Comparison of ENCODE assay signal across 8 cellular contexts in the genomic region with DNA sequence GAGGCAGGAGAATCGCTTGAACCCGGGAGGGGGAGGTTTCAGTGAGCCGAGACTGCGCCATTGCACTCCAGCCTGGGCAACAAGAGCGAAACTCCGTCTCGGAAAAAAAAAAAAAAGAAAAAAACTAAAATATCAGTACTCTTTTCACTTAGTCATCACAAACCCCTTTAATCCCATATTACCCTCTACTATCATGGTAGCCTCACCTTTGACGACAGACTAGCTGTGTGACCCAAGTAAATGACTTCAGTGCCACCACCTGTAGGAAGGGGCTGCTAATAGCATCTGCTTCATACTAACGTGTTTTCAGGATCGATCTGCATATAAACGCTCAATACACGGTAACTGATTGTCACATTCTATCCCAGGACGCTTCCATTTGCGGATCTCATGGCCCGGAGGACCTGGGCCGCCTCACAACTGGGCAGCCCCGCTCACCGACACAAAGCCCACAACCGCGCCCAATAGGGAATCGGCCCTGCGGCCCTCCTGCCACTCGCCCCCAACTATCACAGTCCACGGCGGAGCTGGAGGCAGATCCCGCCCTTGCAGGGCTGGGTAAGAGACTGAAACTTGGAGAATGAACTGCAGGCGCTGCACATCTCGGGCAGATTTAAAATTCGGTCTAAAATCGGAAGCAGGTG. TPM values are rescaled to one million over a fixed set of nuclear protein-coding genes. Genes with fewer than 3 reads are reported as not detected.
DNase-seq lines count a peak whose midpoint lies in the region; ATAC-seq, FAIRE-seq and TF ChIP-seq lines count a peak whose summit lies in the region.

No MANE protein-coding gene starts in this region.

- H3K9me3 ChIP-seq in K562 (replicated peaks; ENCODE audit: control insufficient read depth, insufficient read depth, low read depth, low read length) (peaks cover 3% of the 10 kb centered on the region), stomach smooth muscle (ENCODE audit: control insufficient read depth in 2 of 2, low read length in 2 of 2) (peaks cover 0 to 10% of the 10 kb centered on the region in 2 donors)

- ATAC-seq in GM19328 (IDR thresholded peaks at IDR 0.05; ENCODE audit: unreplicated experiment) (peak; percentile 25), HG03280 (IDR thresholded peaks at IDR 0.05; ENCODE audit: unreplicated experiment) (peak; percentile 18), K562 (peak; percentile 74)

- CTCF ChIA-PET in K562 (lab: Yijun Ruan, JAX; ENCODE audit: low intra/inter-chr PET ratio) = no interaction called here

- H3K4me3 ChIP-seq in K562 (peak overlapping the region; percentile 93), kidney epithelial cell (ENCODE audit: low read depth, low read length) (peak overlapping the region; percentile 91), stomach smooth muscle (ENCODE audit: low read length in 2 of 2) (peak overlapping the region; percentile 99)

- H3K4me2 ChIP-seq in K562 (ENCODE audit: insufficient read depth, low read length) = peak overlapping the region; percentile 98

- no peak for TF ChIP-seq POLR2A in K562 (conservative IDR thresholded peaks at IDR 0.05)

- no peaks in the 10 kb centered on the region for H3K9me1 ChIP-seq in K562 (ENCODE audit: control insufficient read depth, insufficient read depth, low read length)

- POLR2A ChIA-PET in K562 (lab: Yijun Ruan, JAX) = interaction anchor here (0.6 to 3.1 kb wide), 21 partner anchors 9 to 443 kb away, joined by 3 to 15 read pairs (median 4); partner anchors contain the start of genes ZNF174 and ZSCAN32

- intact Hi-C loops in K562 (cut with micrococcal nuclease) = loop anchor here (2.0 kb wide), 1 partner anchor 17 kb away; no protein-coding TSS in a partner anchor

- H3K27me3 ChIP-seq in K562 (ENCODE audit: control insufficient read depth in 2 of 2, insufficient read depth in 2 of 2, low read length in 2 of 2) (no peaks in the 10 kb centered on the region), kidney epithelial cell (ENCODE audit: control insufficient read depth, insufficient read depth, low read length) (no peaks in the 10 kb centered on the region), stomach smooth muscle (ENCODE audit: control insufficient read depth in 1 of 2, insufficient read depth in 2 of 2, low read length in 2 of 2) (no peaks in the 10 kb centered on the region)

- peak; percentile 76 for DNase-seq in COLO668 (lab: John Stamatoyannopoulos, UW; ENCODE audit: unreplicated experiment)
- DNase-seq in NCI-H82 treated with DMSO at 0.1 percent for 48 hours (lab: John Stamatoyannopoulos, UW; ENCODE audit: unreplicated experiment) = peak; percentile 80
- DNase-seq in K562 (ENCODE audit: extremely low read depth in 1 of 4, low spot score in 3 of 4) = peak in 1 of 4 experiments; percentile 75
- DNase-seq in kidney epithelial cell (ENCODE audit: low read depth) = no peak
- DNase-seq in stimulated activated CD4-positive, alpha-beta T cell treated with anti-CD3 and anti-CD28 coated beads, Interleukin-15, amount 100 ng/mL, for 24 hours = no peak

- peak overlapping the region; percentile 97 for H2AFZ ChIP-seq in K562 (ENCODE audit: low read depth, low read length)

- FAIRE-seq in K562 (lab: Jason Lieb, UNC) = peak; percentile 55

- peaks cover 22% of the 10 kb centered on the region; the same call in 2 of the 3 replicates for H3K36me3 ChIP-seq in K562 (ENCODE audit: control insufficient read depth, insufficient read depth, low read length)
- peaks cover 1% of the 10 kb centered on the region for H3K36me3 ChIP-seq in kidney epithelial cell (ENCODE audit: control insufficient read depth, insufficient read depth, low read length)
- H3K36me3 ChIP-seq in stomach smooth muscle (ENCODE audit: control insufficient read depth in 2 of 2, insufficient read depth in 2 of 2, low read length in 2 of 2) = peaks cover 12 to 18% of the 10 kb centered on the region in 2 donors

- TF ChIP-seq EP300 in K562 (IDR thresholded peaks at IDR 0.05; ENCODE audit: low read length) = no peak

- TSS peak; percentile 86 for BruUV-seq in K562 (replicated peaks; lab: Mats Ljungman, UMichigan)

- H3K9ac ChIP-seq in K562 (ENCODE audit: insufficient read depth in 1 of 2, low read depth in 2 of 2, low read length in 2 of 2) (peak overlapping the region; percentile 96 to 99), stomach smooth muscle (ENCODE audit: low read length in 2 of 2) (peak overlapping the region; percentile 93 to 99)

- no peaks in the 10 kb centered on the region for H4K20me1 ChIP-seq in K562 (replicated peaks; ENCODE audit: control insufficient read depth, insufficient read depth, low read length)

- H3K27ac ChIP-seq in K562 (ENCODE audit: extremely low read depth, low read depth, low read length) = peak overlapping the region; percentile 100
- peak overlapping the region; percentile 100 for H3K27ac ChIP-seq in stomach smooth muscle (ENCODE audit: low read length)

- H3K4me1 ChIP-seq in K562 (replicated peaks in 1 of 2; ENCODE audit: control insufficient read depth in 2 of 2, insufficient read depth in 2 of 2, low read length in 2 of 2) (peaks cover 8 to 22% of the 10 kb centered on the region in 2 experiments; a peak in 4 of 5 replicates), stomach smooth muscle (ENCODE audit: control insufficient read depth, insufficient read depth, low read length) (peaks cover 22% of the 10 kb centered on the region)

- peaks cover 32% of the 10 kb centered on the region for H3K79me2 ChIP-seq in K562 (ENCODE audit: control insufficient read depth, insufficient read depth, low read length)

- in situ Hi-C loops in K562 (cut with MboI) = no loop called here

- 11% methylated on average over 26 of the region's 30 CpGs for WGBS in K562 (ENCODE audit: insufficient coverage, low coverage, missing lambda C conversion rate)

- no peak; a peak in 1 of 4 replicates for TF ChIP-seq RAD21 in K562 (CRISPR knock-in tag; conservative IDR thresholded peaks at IDR 0.05 in 1 of 2, IDR thresholded peaks at IDR 0.05 in 1 of 2)

- TF ChIP-seq CTCF in K562 (IDR thresholded peaks at IDR 0.05 in 2 of 3, conservative IDR thresholded peaks at IDR 0.05 in 1 of 3; ENCODE audit: insufficient read depth in 2 of 3, low read depth in 1 of 3, low read length in 3 of 3) (no peak), kidney epithelial cell (IDR thresholded peaks at IDR 0.05; ENCODE audit: insufficient read depth, low read length, poor library complexity, severe bottlenecking) (no peak)

RNA-seq across cellular contexts. Expression of gene ZNF263, which starts 1.1 kb away (rescaled TPM):
- total RNA-seq in K562 (2011; cell fraction: chromatin; rRNA removed; ENCODE audit: low replicate concordance) = 33.7 and 52.6 TPM in 2 replicates
- total RNA-seq in K562 (2011; cell fraction: nucleolus; rRNA removed) = 30.8 and 32.5 TPM in 2 replicates
- 28.2 and 28.9 TPM in 2 replicates for total RNA-seq in K562 (2011; cell fraction: nucleoplasm; rRNA removed)
- 45.9 and 48.3 TPM in 2 replicates for total RNA-seq in K562 (2014; rRNA removed)
- total RNA-seq in K562 (2014; rRNA removed; fragmentation: Illumina TruSeq; extraction: Trizol) = 31.8 and 33.5 TPM in 2 replicates
- total RNA-seq in K562 (2015; rRNA removed; fragmentation: Illumina TruSeq; extraction: Trizol) = 36.2 and 36.8 TPM in 2 replicates
- 26.3 and 30.6 TPM in 2 replicates for total RNA-seq in K562 (2021)
- 8.6 and 11.0 TPM in 2 replicates for polyA plus RNA-seq in K562 (2011; rRNA removed)
- 8.6 and 14.4 TPM in 2 replicates for polyA plus RNA-seq in K562 (2011; cell fraction: cytosol; rRNA removed)
- polyA plus RNA-seq in K562 (2011; cell fraction: nucleus; rRNA removed) = 18.9 and 32.2 TPM in 2 replicates
- polyA plus RNA-seq in K562 (2012) = 26.0 and 30.5 TPM in 2 replicates
- 34.1 and 35.5 TPM in 2 replicates for polyA plus RNA-seq in K562 (2014; fragmentation: Illumina TruSeq; extraction: Trizol)
- 1 to 10 TPM; 4.6 to 4.8 TPM for polyA plus RNA-seq in K562 (2014; fragmentation: Nextera tagmentation; extraction: Ambion mirVana)
- polyA plus RNA-seq in K562 (2014; rRNA removed) = 27.5 and 36.0 TPM in 2 replicates
- 12.8 and 13.9 TPM in 2 replicates for polyA minus RNA-seq in K562 (2011; rRNA and poly(A)+ RNA removed)
- polyA minus RNA-seq in K562 (2011; cell fraction: cytosol; rRNA and poly(A)+ RNA removed) = 10.7 and 14.5 TPM in 2 replicates
- polyA minus RNA-seq in K562 (2011; cell fraction: nucleus; rRNA and poly(A)+ RNA removed) = 14.7 and 20.1 TPM in 2 replicates
- total RNA-seq in kidney epithelial cell = 42.1 and 44.5 TPM in 2 replicates

RNA-seq across cellular contexts. Expression of gene TIGD7, which starts 23.0 kb away (rescaled TPM):
- total RNA-seq in K562 (2011; cell fraction: chromatin; rRNA removed; ENCODE audit: low replicate concordance) = 12.1 and 20.7 TPM in 2 replicates
- total RNA-seq in K562 (2011; cell fraction: nucleolus; rRNA removed) = 9.7 and 9.8 TPM in 2 replicates
- total RNA-seq in K562 (2011; cell fraction: nucleoplasm; rRNA removed) = 11.8 and 14.0 TPM in 2 replicates
- total RNA-seq in K562 (2014; rRNA removed) = 4.9 and 5.8 TPM in 2 replicates
- 9.1 and 13.0 TPM in 2 replicates for total RNA-seq in K562 (2014; rRNA removed; fragmentation: Illumina TruSeq; extraction: Trizol)
- 5.4 and 6.7 TPM in 2 replicates for total RNA-seq in K562 (2015; rRNA removed; fragmentation: Illumina TruSeq; extraction: Trizol)
- 5.2 and 6.2 TPM in 2 replicates for total RNA-seq in K562 (2021)
- polyA plus RNA-seq in K562 (2011; rRNA removed) = 8.7 and 10.7 TPM in 2 replicates
- polyA plus RNA-seq in K562 (2011; cell fraction: cytosol; rRNA removed) = 2.7 and 5.2 TPM in 2 replicates
- polyA plus RNA-seq in K562 (2011; cell fraction: nucleus; rRNA removed) = 7.1 and 7.7 TPM in 2 replicates
- 3.7 and 5.0 TPM in 2 replicates for polyA plus RNA-seq in K562 (2012)
- 9.0 and 9.4 TPM in 2 replicates for polyA plus RNA-seq in K562 (2014; fragmentation: Illumina TruSeq; extraction: Trizol)
- polyA plus RNA-seq in K562 (2014; fragmentation: Nextera tagmentation; extraction: Ambion mirVana) = 1 to 10 TPM in 1 of 2 experiments, under 1 TPM in 1; 0.84 to 2.0 TPM
- 8.0 and 8.9 TPM in 2 replicates for polyA plus RNA-seq in K562 (2014; rRNA removed)
- polyA minus RNA-seq in K562 (2011; rRNA and poly(A)+ RNA removed) = 9.3 and 9.5 TPM in 2 replicates
- 2.8 and 4.1 TPM in 2 replicates for polyA minus RNA-seq in K562 (2011; cell fraction: cytosol; rRNA and poly(A)+ RNA removed)
- polyA minus RNA-seq in K562 (2011; cell fraction: nucleus; rRNA and poly(A)+ RNA removed) = 4.6 and 6.7 TPM in 2 replicates
- total RNA-seq in kidney epithelial cell = 3.1 and 3.4 TPM in 2 replicates

RNA-seq across cellular contexts. Expression of gene ZNF75A, which starts 23.1 kb away (rescaled TPM):
- total RNA-seq in K562 (2011; cell fraction: chromatin; rRNA removed; ENCODE audit: low replicate concordance) = 36.3 and 66.8 TPM in 2 replicates
- total RNA-seq in K562 (2011; cell fraction: nucleolus; rRNA removed) = 23.4 and 28.7 TPM in 2 replicates
- 36.6 and 52.4 TPM in 2 replicates for total RNA-seq in K562 (2011; cell fraction: nucleoplasm; rRNA removed)
- 14.0 and 15.8 TPM in 2 replicates for total RNA-seq in K562 (2014; rRNA removed)
- 23.2 and 26.2 TPM in 2 replicates for total RNA-seq in K562 (2014; rRNA removed; fragmentation: Illumina TruSeq; extraction: Trizol)
- total RNA-seq in K562 (2015; rRNA removed; fragmentation: Illumina TruSeq; extraction: Trizol) = 15.8 and 17.1 TPM in 2 replicates
- 13.9 and 14.2 TPM in 2 replicates for total RNA-seq in K562 (2021)
- 13.9 and 20.8 TPM in 2 replicates for polyA plus RNA-seq in K562 (2011; rRNA removed)
- 4.4 and 5.7 TPM in 2 replicates for polyA plus RNA-seq in K562 (2011; cell fraction: cytosol; rRNA removed)
- polyA plus RNA-seq in K562 (2011; cell fraction: nucleus; rRNA removed) = 14.2 and 18.7 TPM in 2 replicates
- polyA plus RNA-seq in K562 (2012) = 10.5 and 12.1 TPM in 2 replicates
- polyA plus RNA-seq in K562 (2014; fragmentation: Illumina TruSeq; extraction: Trizol) = 21.2 and 24.5 TPM in 2 replicates
- 10 to 100 TPM in 1 of 2 experiments, 1 to 10 TPM in 1; 7.2 to 10.1 TPM for polyA plus RNA-seq in K562 (2014; fragmentation: Nextera tagmentation; extraction: Ambion mirVana)
- 15.8 and 18.6 TPM in 2 replicates for polyA plus RNA-seq in K562 (2014; rRNA removed)
- polyA minus RNA-seq in K562 (2011; rRNA and poly(A)+ RNA removed) = 16.0 and 17.9 TPM in 2 replicates
- 5.2 and 6.5 TPM in 2 replicates for polyA minus RNA-seq in K562 (2011; cell fraction: cytosol; rRNA and poly(A)+ RNA removed)
- 10.2 and 12.6 TPM in 2 replicates for polyA minus RNA-seq in K562 (2011; cell fraction: nucleus; rRNA and poly(A)+ RNA removed)
- 17.8 and 19.5 TPM in 2 replicates for total RNA-seq in kidney epithelial cell

RNA-seq across cellular contexts. Expression of gene MEFV, which starts 25.8 kb away (rescaled TPM):
- not detected in 2 replicates for total RNA-seq in K562 (2011; cell fraction: chromatin; rRNA removed; ENCODE audit: low replicate concordance)
- not detected in 2 replicates for total RNA-seq in K562 (2011; cell fraction: nucleolus; rRNA removed)
- total RNA-seq in K562 (2011; cell fraction: nucleoplasm; rRNA removed) = not detected in 2 replicates
- total RNA-seq in K562 (2014; rRNA removed) (0.14 TPM in 1 of 2 replicates, not detected in the other), K562 (2014; rRNA removed; fragmentation: Illumina TruSeq; extraction: Trizol) (not detected in 2 replicates), K562 (2015; rRNA removed; fragmentation: Illumina TruSeq; extraction: Trizol) (not detected in 2 replicates), K562 (2021) (not detected in 2 replicates), kidney epithelial cell (0.14 and 0.21 TPM in 2 replicates)
- polyA plus RNA-seq in K562 (2011; rRNA removed) (not detected in 2 replicates), K562 (2014; fragmentation: Illumina TruSeq; extraction: Trizol) (not detected in 2 replicates), K562 (2014; fragmentation: Nextera tagmentation; extraction: Ambion mirVana) (not detected), K562 (2014; rRNA removed) (not detected in 2 replicates)
- not detected in 2 replicates for polyA plus RNA-seq in K562 (2011; cell fraction: cytosol; rRNA removed)
- not detected in 2 replicates for polyA plus RNA-seq in K562 (2011; cell fraction: nucleus; rRNA removed)
- polyA plus RNA-seq in K562 (2012) = 0.06 and 0.07 TPM in 2 replicates
- not detected in 2 replicates for polyA minus RNA-seq in K562 (2011; rRNA and poly(A)+ RNA removed)
- polyA minus RNA-seq in K562 (2011; cell fraction: cytosol; rRNA and poly(A)+ RNA removed) = not detected in 2 replicates
- polyA minus RNA-seq in K562 (2011; cell fraction: nucleus; rRNA and poly(A)+ RNA removed) = not detected in 2 replicates

RNA-seq across cellular contexts. Expression of gene ZNF200, which starts 47.3 kb away (rescaled TPM):
- total RNA-seq in K562 (2011; cell fraction: chromatin; rRNA removed; ENCODE audit: low replicate concordance) = 21.1 and 31.6 TPM in 2 replicates
- 11.8 and 12.5 TPM in 2 replicates for total RNA-seq in K562 (2011; cell fraction: nucleolus; rRNA removed)
- 19.4 and 23.4 TPM in 2 replicates for total RNA-seq in K562 (2011; cell fraction: nucleoplasm; rRNA removed)
- total RNA-seq in K562 (2014; rRNA removed) (11.2 and 11.8 TPM in 2 replicates), K562 (2014; rRNA removed; fragmentation: Illumina TruSeq; extraction: Trizol) (11.6 and 15.1 TPM in 2 replicates), K562 (2015; rRNA removed; fragmentation: Illumina TruSeq; extraction: Trizol) (12.1 and 14.5 TPM in 2 replicates), K562 (2021) (9.6 and 11.5 TPM in 2 replicates), kidney epithelial cell (5.0 and 7.9 TPM in 2 replicates)
- polyA plus RNA-seq in K562 (2011; rRNA removed) (5.3 and 6.0 TPM in 2 replicates), K562 (2014; fragmentation: Illumina TruSeq; extraction: Trizol) (9.2 and 11.0 TPM in 2 replicates), K562 (2014; fragmentation: Nextera tagmentation; extraction: Ambion mirVana) (1 to 10 TPM; 4.8 to 6.6 TPM), K562 (2014; rRNA removed) (8.4 and 9.8 TPM in 2 replicates)
- 2.3 and 3.2 TPM in 2 replicates for polyA plus RNA-seq in K562 (2011; cell fraction: cytosol; rRNA removed)
- 10.2 and 11.2 TPM in 2 replicates for polyA plus RNA-seq in K562 (2011; cell fraction: nucleus; rRNA removed)
- 7.0 and 8.5 TPM in 2 replicates for polyA plus RNA-seq in K562 (2012)
- 9.5 and 11.7 TPM in 2 replicates for polyA minus RNA-seq in K562 (2011; rRNA and poly(A)+ RNA removed)
- polyA minus RNA-seq in K562 (2011; cell fraction: cytosol; rRNA and poly(A)+ RNA removed) = 4.2 and 5.6 TPM in 2 replicates
- polyA minus RNA-seq in K562 (2011; cell fraction: nucleus; rRNA and poly(A)+ RNA removed) = 7.8 and 11.9 TPM in 2 replicates

Comparison
In these comparisons a context has a peak if more than half of its experiments do, and no peak if none do; other contexts are left out.
1. DNase-seq: peak in COLO668 (single experiment) and NCI-H82 treated with DMSO at 0.1 percent for 48 hours (single experiment); none in kidney epithelial cell (single experiment) and stimulated activated CD4-positive, alpha-beta T cell treated with anti-CD3 and anti-CD28 coated beads, Interleukin-15, amount 100 ng/mL, for 24 hours (single experiment).
2. ATAC-seq: peak in every context shown above with its lines; median percentile 74 in K562; 25 in GM19328; 18 in HG03280.
3. Peak in every context shown above with its lines, with median percentiles within 50 percentile points of each other: H3K4me3 ChIP-seq.